In the genomic region with DNA sequence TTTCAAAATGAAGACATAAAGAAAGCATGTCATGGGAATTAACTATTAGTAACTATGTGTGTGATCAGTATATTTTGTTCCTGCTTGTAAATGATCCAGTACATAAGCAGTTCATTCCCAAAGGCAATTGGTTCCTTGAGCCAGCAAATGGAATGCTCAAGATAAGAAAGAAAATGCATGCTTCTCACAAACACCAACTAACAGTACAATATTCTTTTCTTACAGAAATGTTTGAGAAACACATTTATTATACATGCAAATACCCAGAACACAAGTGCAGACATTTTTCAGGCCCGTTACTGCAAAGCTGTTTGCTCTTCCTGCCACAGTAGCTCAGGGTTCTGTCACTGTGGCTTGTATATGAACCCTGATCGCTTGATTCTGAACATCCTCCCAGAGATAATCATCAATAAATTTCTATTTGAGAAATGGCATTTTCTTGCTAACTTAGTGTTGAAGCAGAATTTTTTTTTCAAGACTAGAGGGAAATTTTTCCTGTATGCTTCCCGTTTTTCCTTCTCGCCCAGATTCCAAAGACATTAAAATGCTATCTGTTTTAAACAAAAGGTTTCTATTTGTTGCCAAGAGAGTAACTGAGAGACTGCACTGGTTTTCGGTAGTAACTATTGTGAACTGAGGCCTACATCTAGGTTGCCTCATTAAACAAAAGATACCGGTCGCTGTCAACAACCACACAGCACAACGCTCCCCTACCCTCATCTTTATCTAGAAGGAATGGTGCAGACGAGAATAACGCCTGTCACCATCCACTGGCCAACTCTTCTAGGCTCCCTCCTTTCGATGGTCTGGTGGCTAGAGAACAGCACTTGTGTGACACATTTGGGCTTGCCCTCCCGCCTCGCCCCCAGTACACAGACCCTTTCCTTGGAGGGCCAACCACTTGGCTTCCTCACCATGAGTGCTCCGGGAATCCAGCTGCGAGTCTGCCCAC, we compare ENCODE assay signal across 8 cellular contexts.
DNase-seq lines count a peak whose midpoint lies in the region; ATAC-seq and TF ChIP-seq lines count a peak whose summit lies in the region.

No MANE protein-coding gene starts in this region.

- H3K27me3 ChIP-seq in RWPE2 (ENCODE audit: insufficient read depth, poor library complexity, severe bottlenecking) (no peaks in the 10 kb centered on the region), layer of hippocampus (ENCODE audit: control insufficient read depth, insufficient read depth, low read length) (no peaks in the 10 kb centered on the region)

- no peaks in the 10 kb centered on the region for H3K36me3 Mint-ChIP-seq in stimulated activated effector memory CD8-positive, alpha-beta T cell treated with anti-CD3 and anti-CD28 coated beads, Interleukin-12 subunit alpha, Interleukin-12 subunit beta, amount 100 ng/mL, for 72 hours

- ATAC-seq in RWPE2 (ENCODE audit: low read depth) (peak; percentile 21), HG03565 (IDR thresholded peaks at IDR 0.05; ENCODE audit: unreplicated experiment) (no peak)
- peak; percentile 36 for ATAC-seq in stimulated activated effector memory CD8-positive, alpha-beta T cell treated with anti-CD3 and anti-CD28 coated beads, Interleukin-12 subunit alpha, Interleukin-12 subunit beta, amount 100 ng/mL, for 72 hours

- peaks cover 28% of the 10 kb centered on the region for H3K4me1 Mint-ChIP-seq in stimulated activated effector memory CD8-positive, alpha-beta T cell treated with anti-CD3 and anti-CD28 coated beads, Interleukin-12 subunit alpha, Interleukin-12 subunit beta, amount 100 ng/mL, for 72 hours

- peaks cover 40% of the 10 kb centered on the region for H3K4me1 ChIP-seq in RWPE2 (ENCODE audit: insufficient read depth, poor library complexity, severe bottlenecking)

- H3K9me3 ChIP-seq in RWPE2 (ENCODE audit: severe bottlenecking) = no peaks in the 10 kb centered on the region

- DNase-seq in activated T-cell treated with anti-CD3 and anti-CD28 coated beads for 24 hours (ENCODE audit: low read depth) = peak; percentile 12
- no peak for DNase-seq in activated T-cell treated with anti-CD3 and anti-CD28 coated beads for 4 hours
- no peak for DNase-seq in RWPE2 (ENCODE audit: low spot score)
- peak; percentile 47 to 61 for DNase-seq in cardiac fibroblast (ENCODE audit: low read depth in 2 of 2)
- DNase-seq in stimulated activated effector memory CD8-positive, alpha-beta T cell treated with anti-CD3 and anti-CD28 coated beads, Interleukin-12 subunit alpha, Interleukin-12 subunit beta, amount 100 ng/mL, for 72 hours (ENCODE audit: low spot score in 2 of 2) = no peak
- no peak for DNase-seq in KG1 (lab: John Stamatoyannopoulos, UW)

- H3K9me3 Mint-ChIP-seq in stimulated activated effector memory CD8-positive, alpha-beta T cell treated with anti-CD3 and anti-CD28 coated beads, Interleukin-12 subunit alpha, Interleukin-12 subunit beta, amount 100 ng/mL, for 72 hours = no peaks in the 10 kb centered on the region

- TF ChIP-seq CTCF in RWPE2 (IDR thresholded peaks at IDR 0.05; ENCODE audit: poor library complexity, severe bottlenecking) (no peak), cardiac fibroblast (IDR thresholded peaks at IDR 0.05; ENCODE audit: low read depth, low read length) (no peak)

- no peaks in the 10 kb centered on the region for H3K36me3 ChIP-seq in RWPE2 (ENCODE audit: low read depth)

- H3K4me3 Mint-ChIP-seq in stimulated activated effector memory CD8-positive, alpha-beta T cell treated with anti-CD3 and anti-CD28 coated beads, Interleukin-12 subunit alpha, Interleukin-12 subunit beta, amount 100 ng/mL, for 72 hours = peak overlapping the region; percentile 84

- H3K4me3 ChIP-seq in RWPE2 (ENCODE audit: severe bottlenecking) = peak overlapping the region; percentile 89
- peak overlapping the region; percentile 76 to 88 for H3K4me3 ChIP-seq in cardiac fibroblast (replicated peaks in 1 of 2; ENCODE audit: low read depth in 2 of 2, low read length in 2 of 2)

- peak overlapping the region; percentile 87 for H3K27ac Mint-ChIP-seq in stimulated activated effector memory CD8-positive, alpha-beta T cell treated with anti-CD3 and anti-CD28 coated beads, Interleukin-12 subunit alpha, Interleukin-12 subunit beta, amount 100 ng/mL, for 72 hours

- H3K27ac ChIP-seq in RWPE2 (ENCODE audit: poor library complexity, severe bottlenecking) (peak overlapping the region; percentile 84), layer of hippocampus (ENCODE audit: low read depth, low read length) (peak overlapping the region; percentile 90)

Comparison
In these comparisons a context has a peak if more than half of its experiments do, and no peak if none do; other contexts are left out.
1. DNase-seq: peak in activated T-cell treated with anti-CD3 and anti-CD28 coated beads for 24 hours (single experiment) and cardiac fibroblast (2 of 2); none in activated T-cell treated with anti-CD3 and anti-CD28 coated beads for 4 hours (single experiment), RWPE2 (single experiment), stimulated activated effector memory CD8-positive, alpha-beta T cell treated with anti-CD3 and anti-CD28 coated beads, Interleukin-12 subunit alpha, Interleukin-12 subunit beta, amount 100 ng/mL, for 72 hours (0 of 2) and KG1 (single experiment).